In the genomic region with DNA sequence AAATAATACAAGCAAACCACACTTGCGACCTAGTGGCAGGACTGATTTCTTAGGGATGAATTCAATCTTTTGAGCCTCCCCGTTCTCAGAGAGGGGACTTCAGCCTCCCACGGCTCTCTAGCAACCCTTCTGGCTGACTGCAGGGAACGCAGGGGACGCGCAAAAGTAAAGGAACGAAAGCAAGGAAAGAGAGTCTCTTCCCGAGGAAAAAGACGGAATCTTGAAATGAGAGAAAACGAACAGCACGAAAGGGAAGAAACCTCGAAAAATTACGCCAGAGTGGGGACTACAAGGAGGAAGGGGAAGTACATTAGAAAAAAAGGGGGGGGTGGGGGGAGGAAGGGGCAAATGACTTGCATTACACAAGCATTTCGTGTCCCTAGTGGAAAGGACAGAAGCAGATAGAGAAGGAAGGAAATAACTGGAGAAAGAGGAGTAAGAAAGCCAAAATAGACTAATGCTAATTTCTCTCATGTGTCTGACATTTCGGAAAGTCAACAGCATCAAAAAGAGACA, we compare ENCODE assay signal across 8 cellular contexts. TPM values are rescaled to one million over a fixed set of nuclear protein-coding genes. Genes with fewer than 3 reads are reported as not detected.
DNase-seq lines count a peak whose midpoint lies in the region; ATAC-seq and TF ChIP-seq lines count a peak whose summit lies in the region.

No MANE protein-coding gene starts in this region.

- peak overlapping the region; percentile 98 for H3K27ac Mint-ChIP-seq in activated naive CD8-positive, alpha-beta T cell
- peak overlapping the region; percentile 12 for H3K27ac Mint-ChIP-seq in glutamatergic neuron (ENCODE audit: unreplicated experiment)

- TF ChIP-seq CTCF in DND-41 (IDR thresholded peaks at IDR 0.05; ENCODE audit: borderline replicate concordance, extremely low read depth, low read length, poor library complexity, severe bottlenecking) (peak; percentile 98), LNCaP clone FGC (IDR thresholded peaks at IDR 0.05; ENCODE audit: control insufficient read depth, extremely low read depth, insufficient read depth) (peak; percentile 82), glutamatergic neuron (IDR thresholded peaks at IDR 0.05; ENCODE audit: partially characterized antibody, unreplicated experiment) (peak; percentile 35), neutrophil (IDR thresholded peaks at IDR 0.05) (peak; percentile 42), vagina (IDR thresholded peaks at IDR 0.05) (peak in 1 of 3 experiments; percentile 60)

- no peaks in the 10 kb centered on the region for H3K36me3 Mint-ChIP-seq in activated naive CD8-positive, alpha-beta T cell
- no peaks in the 10 kb centered on the region for H3K36me3 Mint-ChIP-seq in glutamatergic neuron (ENCODE audit: unreplicated experiment)

- peaks cover 50% of the 10 kb centered on the region for H4K20me1 ChIP-seq in DND-41 (ENCODE audit: insufficient read depth, low read length)

- TF ChIP-seq POLR2A in vagina (IDR thresholded peaks at IDR 0.05): no peak

- peak overlapping the region; percentile 97 for H3K9ac ChIP-seq in DND-41 (ENCODE audit: low read depth, low read length)

- H3K36me3 ChIP-seq in DND-41 (ENCODE audit: insufficient read depth, low read length) (peaks cover 21% of the 10 kb centered on the region; the same call in 1 of the 2 replicates), neutrophil (no peaks in the 10 kb centered on the region), vagina (no peaks in the 10 kb centered on the region)

- intact Hi-C loops in vagina (cut with DNase I): no loop called here

- peaks cover 45% of the 10 kb centered on the region for H3K4me1 Mint-ChIP-seq in activated naive CD8-positive, alpha-beta T cell (ENCODE audit: low read depth)
- H3K4me1 Mint-ChIP-seq in glutamatergic neuron (ENCODE audit: low read depth, unreplicated experiment): peaks cover 5% of the 10 kb centered on the region

- H2AFZ ChIP-seq in DND-41 (ENCODE audit: low read depth, low read length): peak overlapping the region; percentile 34

- peak overlapping the region; percentile 94 to 100 for H3K4me3 ChIP-seq in DND-41 (ENCODE audit: low read depth in 1 of 2, low read length in 2 of 2)
- peak overlapping the region; percentile 96 for H3K4me3 ChIP-seq in LNCaP clone FGC (ENCODE audit: low read depth, low read length)
- H3K4me3 ChIP-seq in neutrophil (ENCODE audit: low read depth in 1 of 2, low read length in 1 of 2): peak overlapping the region; percentile 93 to 100
- H3K4me3 ChIP-seq in vagina: peak overlapping the region; percentile 64 to 99

- H3K9me3 ChIP-seq in DND-41 (ENCODE audit: insufficient read depth, low read length, severe bottlenecking): no peaks in the 10 kb centered on the region
- no peaks in the 10 kb centered on the region for H3K9me3 ChIP-seq in neutrophil
- no peaks in the 10 kb centered on the region for H3K9me3 ChIP-seq in vagina

- peaks cover 61% of the 10 kb centered on the region for H3K79me2 ChIP-seq in DND-41 (ENCODE audit: insufficient read depth, low read length)

- H3K4me2 ChIP-seq in DND-41 (ENCODE audit: insufficient read depth, low read length): peak overlapping the region; percentile 76

- peak; percentile 47; the same call in 2 of the 3 replicates for ATAC-seq in DND-41 (ENCODE audit: insufficient read depth, low read depth)
- ATAC-seq in HG02938 (IDR thresholded peaks at IDR 0.05; ENCODE audit: unreplicated experiment): no peak

- peak overlapping the region; percentile 76 for H3K27ac ChIP-seq in DND-41 (ENCODE audit: low read length)
- H3K27ac ChIP-seq in neutrophil: peak overlapping the region; percentile 96
- H3K27ac ChIP-seq in vagina: peak overlapping the region; percentile 82

- no peaks in the 10 kb centered on the region for H3K27me3 Mint-ChIP-seq in activated naive CD8-positive, alpha-beta T cell
- H3K27me3 Mint-ChIP-seq in glutamatergic neuron (ENCODE audit: unreplicated experiment): no peaks in the 10 kb centered on the region

- peak overlapping the region; percentile 99 for H3K4me3 Mint-ChIP-seq in activated naive CD8-positive, alpha-beta T cell
- H3K4me3 Mint-ChIP-seq in glutamatergic neuron (ENCODE audit: unreplicated experiment): peak overlapping the region; percentile 89

- peak; percentile 74 for DNase-seq in DND-41
- peak; percentile 49 for DNase-seq in LNCaP clone FGC (ENCODE audit: low read depth)
- DNase-seq in SIG-M5 treated with dmso at 0.1 percent for 504 hours (lab: John Stamatoyannopoulos, UW; ENCODE audit: unreplicated experiment): peak; percentile 93
- DNase-seq in glutamatergic neuron: peak; percentile 74
- DNase-seq in vagina (ENCODE audit: extremely low spot score in 2 of 2): peak in 1 of 2 donors; percentile 77

- peaks cover 50% of the 10 kb centered on the region for H3K4me1 ChIP-seq in DND-41 (ENCODE audit: insufficient read depth, low read length)
- peaks cover 46 to 55% of the 10 kb centered on the region in 2 experiments for H3K4me1 ChIP-seq in neutrophil (ENCODE audit: control insufficient read depth in 1 of 2, insufficient read depth in 1 of 2, low read depth in 1 of 2, low read length in 1 of 2)
- peaks cover 44% of the 10 kb centered on the region for H3K4me1 ChIP-seq in vagina

- H3K27me3 ChIP-seq in DND-41 (ENCODE audit: insufficient read depth, low read length, poor library complexity) (no peaks in the 10 kb centered on the region), neutrophil (no peaks in the 10 kb centered on the region), vagina (no peaks in the 10 kb centered on the region)

- H3K9me3 Mint-ChIP-seq in activated naive CD8-positive, alpha-beta T cell (ENCODE audit: low read depth): no peaks in the 10 kb centered on the region
- peaks cover 2% of the 10 kb centered on the region for H3K9me3 Mint-ChIP-seq in glutamatergic neuron (ENCODE audit: unreplicated experiment)

RNA-seq across cellular contexts. Expression of gene GRB2, which starts 1.2 kb away (rescaled TPM):
- total RNA-seq in glutamatergic neuron (ENCODE audit: unreplicated experiment): 148 TPM
- 71.9 TPM for total RNA-seq in vagina

RNA-seq across cellular contexts. Expression of gene TMEM94, which starts 52.2 kb away (rescaled TPM):
- 117 TPM for total RNA-seq in glutamatergic neuron (ENCODE audit: unreplicated experiment)
- 43.2 TPM for total RNA-seq in vagina
